8 cellular contexts compared by ENCODE assay signal in genomic region chr14:37197421-37198272, GRCh38. TPM values are rescaled to one million over a fixed set of nuclear protein-coding genes. Genes with fewer than 3 reads are reported as not detected.
DNase-seq lines count a peak whose midpoint lies in the region; ATAC-seq, FAIRE-seq and TF ChIP-seq lines count a peak whose summit lies in the region.

Gene MIPOL1, plus strand, starts transcription at chr14:37197937. Its CDS starts 49,952 bp downstream, at chr14:37247889.

- peak; percentile 65 for TF ChIP-seq CTCF in BJ (IDR thresholded peaks at IDR 0.05; ENCODE audit: insufficient read depth, low read depth, low read length)
- no peak for TF ChIP-seq CTCF in mammary epithelial cell (conservative IDR thresholded peaks at IDR 0.05 in 1 of 2, IDR thresholded peaks at IDR 0.05 in 1 of 2; ENCODE audit: extremely low read depth in 1 of 2, insufficient read depth in 1 of 2, low read depth in 1 of 2, low read length in 2 of 2)
- no peak for TF ChIP-seq CTCF in GM13976 (IDR thresholded peaks at IDR 0.05; ENCODE audit: borderline replicate concordance, control extremely low read depth, extremely low read depth, insufficient read depth, missing control alignments)

- no peaks in the 10 kb centered on the region for H3K9me3 ChIP-seq in mammary epithelial cell (replicated peaks; ENCODE audit: insufficient read depth, low read length)
- H3K9me3 ChIP-seq in iPS-15b (ENCODE audit: control insufficient read depth, insufficient read depth, low read length), result no peaks in the 10 kb centered on the region

- FAIRE-seq in RCC 7860 (lab: Jason Lieb, UNC), result no peak

- peak within 1 kb of the TSS; percentile 95 for H3K4me2 ChIP-seq in mammary epithelial cell (ENCODE audit: insufficient read depth, low read depth, low read length)

- H3K4me1 ChIP-seq in mammary epithelial cell (ENCODE audit: insufficient read depth, low read length) (peaks cover 12% of the 10 kb centered on the region), iPS-15b (ENCODE audit: control insufficient read depth, insufficient read depth, low read length) (peaks cover 4% of the 10 kb centered on the region)

- H3K27ac ChIP-seq in mammary epithelial cell (ENCODE audit: insufficient read depth, low read depth, low read length), result peak within 1 kb of the TSS; percentile 80

- WGBS in mammary epithelial cell (ENCODE audit: low coverage, missing lambda C conversion rate), result under 1% methylated on average over 33 of the region's 70 CpGs

- H3K27me3 ChIP-seq in BJ (ENCODE audit: control insufficient read depth, insufficient read depth, low read length) (no peaks in the 10 kb centered on the region), mammary epithelial cell (ENCODE audit: insufficient read depth, low read length) (no peaks in the 10 kb centered on the region), iPS-15b (ENCODE audit: control insufficient read depth, insufficient read depth, low read length) (no peaks in the 10 kb centered on the region)

- DNase-seq in BJ (ENCODE audit: low read depth) (peak; percentile 60), HT1080 (ENCODE audit: low read depth) (peak; percentile 81), RCC 7860 (ENCODE audit: low spot score) (peak; percentile 62), mammary epithelial cell (peak; percentile 89), renal cortical epithelial cell (ENCODE audit: low read depth) (peak; percentile 68), GM13976 (ENCODE audit: low spot score) (no peak)

- intact Hi-C loops in mammary epithelial cell (cut with micrococcal nuclease), result loop anchor here (1.0 kb wide), 1 partner anchor 25 kb away; the partner anchor contains the start of gene SLC25A21

- BruUV-seq in mammary epithelial cell (replicated peaks; lab: Mats Ljungman, UMichigan), result TSS peak; percentile 90

- in situ Hi-C loops in mammary epithelial cell (cut with MboI; ENCODE audit: low sequenced_read_pairs in 2 of 2), result no loop called here
- in situ Hi-C loops in GM13976 (cut with MboI; ENCODE audit: low sequenced_read_pairs, unreplicated experiment), result no loop called here

- H3K36me3 ChIP-seq in BJ (ENCODE audit: control insufficient read depth, insufficient read depth, low read length), result no peaks in the 10 kb centered on the region
- no peaks in the 10 kb centered on the region for H3K36me3 ChIP-seq in mammary epithelial cell (ENCODE audit: insufficient read depth, low read length)
- no peaks in the 10 kb centered on the region for H3K36me3 ChIP-seq in iPS-15b (ENCODE audit: control insufficient read depth, insufficient read depth, low read length)

- H4K20me1 ChIP-seq in mammary epithelial cell (ENCODE audit: insufficient read depth, low read length), result no peaks in the 10 kb centered on the region

- dilution Hi-C loops in mammary epithelial cell (cut with HindIII; ENCODE audit: low sequenced_read_pairs), result no loop called here

- peak within 1 kb of the TSS; percentile 90 for H3K9ac ChIP-seq in mammary epithelial cell (ENCODE audit: insufficient read depth, low read length)
- H3K9ac ChIP-seq in iPS-15b (ENCODE audit: low read depth, low read length), result peak within 1 kb of the TSS; percentile 86

- POLR2A ChIA-PET in BJ (lab: Charles Lee), result no interaction called here

- H3K79me2 ChIP-seq in mammary epithelial cell (ENCODE audit: insufficient read depth, low read length), result peaks cover 27% of the 10 kb centered on the region

- peak within 1 kb of the TSS; percentile 97 for H2AFZ ChIP-seq in mammary epithelial cell (ENCODE audit: low read depth, low read length)

- CTCF ChIA-PET in BJ (lab: Yijun Ruan, JAX), result interaction anchor here (0.5 to 1.1 kb wide), 7 partner anchors 10 to 332 kb away, joined by 3 to 4 read pairs (median 3); no protein-coding TSS in a partner anchor
- CTCF ChIA-PET in mammary epithelial cell (lab: Charles Lee; ENCODE audit: low non-redundant PET), result interaction anchor here (0.6 to 0.7 kb wide), 2 partner anchors 48 to 255 kb away, joined by 3 to 4 read pairs; no protein-coding TSS in a partner anchor

- ATAC-seq in HG03469 (IDR thresholded peaks at IDR 0.05; ENCODE audit: unreplicated experiment), result no peak

- peak within 1 kb of the TSS; percentile 55 for H3K4me3 ChIP-seq in BJ (ENCODE audit: low read depth, low read length)
- H3K4me3 ChIP-seq in mammary epithelial cell (replicated peaks in 1 of 3; ENCODE audit: insufficient read depth in 1 of 3, low read depth in 2 of 3, low read length in 3 of 3), result peak within 1 kb of the TSS; percentile 70 to 92 (median 79)
- peak within 1 kb of the TSS; percentile 83 for H3K4me3 ChIP-seq in iPS-15b (ENCODE audit: low read depth, low read length)

RNA-seq across cellular contexts. Expression of gene MIPOL1, which starts in this region (rescaled TPM):
- polyA plus RNA-seq in BJ (2011; rRNA removed) (1.1 and 2.8 TPM in 2 replicates), mammary epithelial cell (2.7 TPM)
- 2.6 and 4.6 TPM in 2 replicates for polyA minus RNA-seq in BJ (2011; rRNA and poly(A)+ RNA removed)
- total RNA-seq in HT1080 (2014; rRNA removed; shearing (Covaris generic)), result 7.7 and 8.1 TPM in 2 replicates
- polyA plus RNA-seq in HT1080 (2015; cell fraction: cytosol; rRNA removed), result 6.4 and 6.8 TPM in 2 replicates
- 5.8 and 8.9 TPM in 2 replicates for polyA plus RNA-seq in HT1080 (2015; cell fraction: nucleus; rRNA removed)
- total RNA-seq in mammary epithelial cell (10 to 100 TPM; 11.2 to 15.7 TPM), renal cortical epithelial cell (6.4 and 18.3 TPM in 2 replicates)
- 2.7 TPM for polyA minus RNA-seq in mammary epithelial cell
